Comparison of ENCODE assay signal across 19 cellular contexts in genomic region chr11:66488957-66489356, GRCh38. TPM values are rescaled to one million over a fixed set of nuclear protein-coding genes. Genes with fewer than 3 reads are reported as not detected.
DNase-seq lines count a peak whose midpoint lies in the region; ATAC-seq and TF ChIP-seq lines count a peak whose summit lies in the region.
"Had no signal": no experiment of that assay in that cellular context is flagged by ENCODE, and none has a peak within 500 bp of the region (broad histone marks: within the 10 kb centered on the region; RNA-seq: fewer than 3 reads in every experiment).

No MANE protein-coding gene starts in this region.

- no peaks in the 10 kb centered on the region for H3K4me1 ChIP-seq in osteoblast (ENCODE audit: insufficient read depth, low read length)
- H3K4me1 ChIP-seq: A549, HAP-1 had no signal

- no peak for ATAC-seq in activated T-helper 17 cell treated with anti-CD3 and anti-CD28 coated beads, Interleukin-2, amount 50 U/mL, for 72 hours (replicated peaks)
- ATAC-seq in GM19023 (IDR thresholded peaks at IDR 0.05; ENCODE audit: unreplicated experiment) (no peak), HG03521 (IDR thresholded peaks at IDR 0.05; ENCODE audit: unreplicated experiment) (no peak)
- ATAC-seq: A549, HepG2 had no signal

- peak overlapping the region; percentile 42 for H3K27ac Mint-ChIP-seq in activated T-helper 17 cell treated with anti-CD3 and anti-CD28 coated beads, Interleukin-2, amount 50 U/mL, for 72 hours
- H3K27ac Mint-ChIP-seq: CD14-positive monocyte had no signal

- H3K79me2 ChIP-seq in osteoblast (ENCODE audit: insufficient read depth, low read length), result no peaks in the 10 kb centered on the region

- no peaks in the 10 kb centered on the region for H3K9me3 Mint-ChIP-seq in activated T-helper 17 cell treated with anti-CD3 and anti-CD28 coated beads, Interleukin-2, amount 50 U/mL, for 72 hours
- H3K9me3 Mint-ChIP-seq: CD14-positive monocyte; CD4-positive, alpha-beta memory T cell; IgD-negative memory B cell had no signal

- H3K4me3 Mint-ChIP-seq in activated T-helper 17 cell treated with anti-CD3 and anti-CD28 coated beads, Interleukin-2, amount 50 U/mL, for 72 hours, result no peak overlapping the region
- H3K4me3 Mint-ChIP-seq: CD14-positive monocyte; CD4-positive, alpha-beta memory T cell; IgD-negative memory B cell had no signal

- H3K36me3 Mint-ChIP-seq in activated T-helper 17 cell treated with anti-CD3 and anti-CD28 coated beads, Interleukin-2, amount 50 U/mL, for 72 hours (ENCODE audit: low read depth), result peaks cover 59% of the 10 kb centered on the region

- H3K36me3 ChIP-seq in osteoblast (ENCODE audit: insufficient read depth, low read length), result peaks cover 30% of the 10 kb centered on the region

- H3K9me3 ChIP-seq in osteoblast (ENCODE audit: low read depth, low read length), result no peaks in the 10 kb centered on the region
- H3K9me3 ChIP-seq: A549, HAP-1 had no signal

- no peak for TF ChIP-seq CTCF in osteoblast (IDR thresholded peaks at IDR 0.05; ENCODE audit: extremely low read depth, low read depth, low read length)

- no peaks in the 10 kb centered on the region for H3K27me3 Mint-ChIP-seq in activated T-helper 17 cell treated with anti-CD3 and anti-CD28 coated beads, Interleukin-2, amount 50 U/mL, for 72 hours
- H3K27me3 Mint-ChIP-seq: CD4-positive, alpha-beta memory T cell; IgD-negative memory B cell had no signal

- H3K27me3 ChIP-seq in osteoblast (ENCODE audit: insufficient read depth, low read length), result no peaks in the 10 kb centered on the region

- no peaks in the 10 kb centered on the region for H3K4me1 Mint-ChIP-seq in activated T-helper 17 cell treated with anti-CD3 and anti-CD28 coated beads, Interleukin-2, amount 50 U/mL, for 72 hours
- H3K4me1 Mint-ChIP-seq: CD14-positive monocyte, IgD-negative memory B cell had no signal

- no peaks in the 10 kb centered on the region for H4K20me1 ChIP-seq in osteoblast (ENCODE audit: insufficient read depth, low read length)

- H2AFZ ChIP-seq in osteoblast (ENCODE audit: low read length), result no peak overlapping the region

- no peak overlapping the region for H3K4me3 ChIP-seq in osteoblast (ENCODE audit: insufficient read depth, low read length)
- H3K4me3 ChIP-seq: A549, HAP-1 had no signal

- H3K4me2 ChIP-seq in osteoblast (ENCODE audit: insufficient read depth, low read length), result no peak overlapping the region
- H3K4me2 ChIP-seq: A549 had no signal

- no peak overlapping the region for H3K27ac ChIP-seq in osteoblast (ENCODE audit: low read depth, low read length)
- H3K27ac ChIP-seq: 22Rv1, A549 had no signal

- DNase-seq in DMS53 (lab: John Stamatoyannopoulos, UW) (peak; percentile 77), DMS53 treated with DMSO at 0.1 percent for 48 hours (lab: John Stamatoyannopoulos, UW; ENCODE audit: unreplicated experiment) (no peak), NCI-H69 (lab: John Stamatoyannopoulos, UW) (peak; percentile 71), osteoblast (ENCODE audit: insufficient read length, low spot score, missing footprints) (peak; percentile 22), mesenteric fat pad (ENCODE audit: low spot score) (no peak)
- DNase-seq: AML-193; CD4-positive, alpha-beta memory T cell; DMS79; GDM1; KG1 had no signal

RNA-seq across cellular contexts. Expression of gene DPP3, which starts 8.7 kb away (rescaled TPM):
- 100 to 1,000 TPM in 1 of 2 donors, 10 to 100 TPM in 1; 67.9 to 117 TPM for total RNA-seq in activated T-helper 17 cell treated with anti-CD3 and anti-CD28 coated beads, Interleukin-2, amount 50 U/mL, for 72 hours
- total RNA-seq in osteoblast (35.8 and 36.5 TPM in 2 replicates), mesenteric fat pad (26.5 TPM)

RNA-seq across cellular contexts. Expression of gene BBS1, which starts 21.5 kb away (rescaled TPM):
- 10 to 100 TPM; 16.4 to 17.2 TPM for total RNA-seq in activated T-helper 17 cell treated with anti-CD3 and anti-CD28 coated beads, Interleukin-2, amount 50 U/mL, for 72 hours
- total RNA-seq in osteoblast, result 39.2 and 43.8 TPM in 2 replicates
- total RNA-seq in mesenteric fat pad, result 14.8 TPM

RNA-seq across cellular contexts. Expression of gene PELI3, which starts 22.3 kb away (rescaled TPM):
- 10 to 100 TPM in 1 of 2 donors, 1 to 10 TPM in 1; 8.1 to 17.5 TPM for total RNA-seq in activated T-helper 17 cell treated with anti-CD3 and anti-CD28 coated beads, Interleukin-2, amount 50 U/mL, for 72 hours
- total RNA-seq in osteoblast (18.9 and 19.2 TPM in 2 replicates), mesenteric fat pad (11.6 TPM)

RNA-seq across cellular contexts. Expression of gene MRPL11, which starts 50.3 kb away (rescaled TPM):
- total RNA-seq in activated T-helper 17 cell treated with anti-CD3 and anti-CD28 coated beads, Interleukin-2, amount 50 U/mL, for 72 hours, result 100 to 1,000 TPM in 1 of 2 donors, 10 to 100 TPM in 1; 56.1 to 131 TPM
- 31.5 and 33.3 TPM in 2 replicates for total RNA-seq in osteoblast
- 32.2 TPM for total RNA-seq in mesenteric fat pad

RNA-seq across cellular contexts. Expression of gene ZDHHC24, which starts 56.9 kb away (rescaled TPM):
- total RNA-seq in activated T-helper 17 cell treated with anti-CD3 and anti-CD28 coated beads, Interleukin-2, amount 50 U/mL, for 72 hours, result 10 to 100 TPM in 1 of 2 donors, 1 to 10 TPM in 1; 8.7 to 12.6 TPM
- total RNA-seq in osteoblast (9.4 and 10.5 TPM in 2 replicates), mesenteric fat pad (14.1 TPM)

Comparison
In these comparisons a context has a peak if more than half of its experiments do, and no peak if none do; other contexts are left out.
1. DNase-seq: peak in DMS53 (single experiment), NCI-H69 (single experiment) and osteoblast (single experiment); none in DMS53 treated with DMSO at 0.1 percent for 48 hours (single experiment) and mesenteric fat pad (single experiment).